5 cellular contexts compared by ENCODE assay signal in genomic region chr4:18538121-18538520, GRCh38.
"Had no signal": no experiment of that assay in that cellular context is flagged by ENCODE, and none has a peak within 500 bp of the region (broad histone marks: within the 10 kb centered on the region; RNA-seq: fewer than 3 reads in every experiment).

No MANE protein-coding gene starts in this region.

- DNase-seq: KBM-7, KG1 had no signal

- H3K9ac ChIP-seq: KMS-11 had no signal

- FAIRE-seq: HTR-8/SVneo had no signal

- H3K4me2 ChIP-seq: KMS-11 had no signal

- H3K27ac ChIP-seq: HL-60, KMS-11 had no signal
